In the genomic region with DNA sequence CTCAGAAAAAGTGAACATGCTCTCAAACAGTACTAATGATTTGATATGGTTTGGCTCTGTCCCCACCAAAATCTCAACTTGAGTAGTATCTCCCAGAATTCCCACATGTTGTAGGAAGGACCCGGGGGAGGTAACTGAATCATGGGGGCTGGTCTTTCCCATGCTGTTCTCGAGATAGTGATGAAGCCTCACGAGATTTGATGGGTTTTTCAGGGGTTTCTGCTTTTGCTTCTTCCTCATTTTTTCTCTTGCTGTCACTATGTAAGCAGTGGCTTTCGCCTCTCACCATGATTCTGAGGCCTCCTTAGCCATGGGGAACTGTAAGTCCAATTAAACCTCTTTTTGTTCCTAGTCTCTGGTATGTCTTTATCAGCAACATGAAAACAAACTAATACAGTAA, we compare ENCODE assay signal across 32 cellular contexts.
"Had no signal": no experiment of that assay in that cellular context is flagged by ENCODE, and none has a peak within 500 bp of the region (broad histone marks: within the 10 kb centered on the region; RNA-seq: fewer than 3 reads in every experiment).

No MANE protein-coding gene starts in this region.

- H3K9ac ChIP-seq: SK-N-SH had no signal

- H3K9me2 ChIP-seq: SK-N-SH had no signal

- H3K4me2 ChIP-seq: SK-N-SH had no signal

- H3K4me3 ChIP-seq: adrenal gland, Peyer's patch, SJSA1 had no signal

- H3K27me3 ChIP-seq: adrenal gland, Peyer's patch, SJSA1 had no signal

- ATAC-seq: activated CD4-positive, alpha-beta T cell treated with anti-CD3 and anti-CD28 coated beads for 36 hours; activated CD4-positive, CD25-positive, alpha-beta regulatory T cell treated with anti-CD3 and anti-CD28 coated beads, Interleukin-2, amount 50 U/mL, for 24 hours; activated naive CD4-positive, alpha-beta T cell treated with anti-CD3 and anti-CD28 coated beads, Interleukin-2, amount 50 U/mL, for 72 hours; activated T-cell treated with anti-CD3 and anti-CD28 coated beads, Interleukin-2, amount 50 U/mL, for 4 hours; PC-3; WTC11 had no signal

- H3K4me1 ChIP-seq: adrenal gland, Peyer's patch, SJSA1 had no signal

- H3K36me3 ChIP-seq: adrenal gland, Peyer's patch, SJSA1 had no signal

- DNase-seq: activated CD4-positive, alpha-beta memory T cell treated with anti-CD3 and anti-CD28 coated beads for 36 hours; activated CD4-positive, alpha-beta T cell treated with anti-CD3 and anti-CD28 coated beads for 36 hours; activated CD4-positive, alpha-beta T cell treated with anti-CD3 and anti-CD28 coated beads, Interleukin-2, amount 10 ng/mL, durations not matched to agents 7 days and 5 days; activated CD8-positive, alpha-beta memory T cell treated with anti-CD3 and anti-CD28 coated beads, Interleukin-2, amount 50 U/mL, for 4 hours; activated gamma-delta T cell treated with Interleukin-2 at 50 U/mL for 16 hours; activated naive CD4-positive, alpha-beta T cell treated with anti-CD3 and anti-CD28 coated beads for 36 hours; activated T-cell treated with anti-CD3 and anti-CD28 coated beads for 4 hours; activated T-cell treated with anti-CD3 and anti-CD28 coated beads, Interleukin-2, amount 50 U/mL, for 4 hours; adrenal gland; anterior cingulate cortex; central memory CD4-positive, alpha-beta T cell; MM.1S; NCI-H1048; NCI-H1105 treated with DMSO at 0.1 percent for 48 hours; NCI-H1436; NCI-H1694; NCI-H1930; NCI-H2081 treated with DMSO at 0.1 percent for 48 hours; NCI-H226; NCI-H446 treated with DMSO at 0.1 percent for 48 hours; NCI-H524; NCI-H69; NCI-H82; PC-3; Peyer's patch; RPMI8226; SHP77 treated with DMSO at 0.1 percent for 48 hours; SK-N-SH had no signal

- H3K27ac ChIP-seq: adrenal gland, Peyer's patch, SJSA1 had no signal

- H3K9me3 ChIP-seq: adrenal gland, Peyer's patch, SJSA1, SK-N-SH had no signal
